Comparison of ENCODE assay signal across 1 cellular context in genomic region chr17:6454495-6455320, GRCh38.
TF ChIP-seq lines count a peak whose summit lies in the region.

No MANE protein-coding gene starts in this region.

TF ChIP-seq in K562, 482 proteins besides CTCF, POLR2A, EP300 and RAD21:
- TF ChIP-seq L3MBTL2 (IDR thresholded peaks at IDR 0.05) (no peak), TFAP4 (CRISPR knock-in tag; IDR thresholded peaks at IDR 0.05; ENCODE audit: borderline replicate concordance) (peak; percentile 44; the same call in 1 of the 2 replicates), ZFP36 (IDR thresholded peaks at IDR 0.05; ENCODE audit: low read depth, low read length, partially characterized antibody) (peak; percentile 69)
